11 cellular contexts compared by ENCODE assay signal in genomic region chr3:170867552-170867951, GRCh38. TPM values are rescaled to one million over a fixed set of nuclear protein-coding genes. Genes with fewer than 3 reads are reported as not detected.
DNase-seq lines count a peak whose midpoint lies in the region; FAIRE-seq and TF ChIP-seq lines count a peak whose summit lies in the region.
"Had no signal": no experiment of that assay in that cellular context is flagged by ENCODE, and none has a peak within 500 bp of the region (broad histone marks: within the 10 kb centered on the region; RNA-seq: fewer than 3 reads in every experiment).

No MANE protein-coding gene starts in this region.

- H3K23me2 ChIP-seq in H1 (ENCODE audit: low read depth, low read length), result no peaks in the 10 kb centered on the region

- H2BK15ac ChIP-seq in H1 (ENCODE audit: low read length), result no peak overlapping the region

- H3K36me3 Mint-ChIP-seq in neural progenitor cell, result peaks cover 17% of the 10 kb centered on the region

- H3K56ac ChIP-seq in H1 (replicated peaks; ENCODE audit: insufficient read length, low read depth, low read length), result no peak overlapping the region

- no peak for TF ChIP-seq RAD21 in H1 (IDR thresholded peaks at IDR 0.05 in 1 of 2, conservative IDR thresholded peaks at IDR 0.05 in 1 of 2; ENCODE audit: low read depth in 2 of 2, low read length in 2 of 2)

- H3K4me2 ChIP-seq in H1 (ENCODE audit: insufficient read depth in 1 of 2, low read depth in 2 of 2, low read length in 2 of 2), result peak overlapping the region; percentile 51 to 77
- H3K4me2 ChIP-seq in neural progenitor cell, result peak overlapping the region; percentile 99

- H3K27me3 ChIP-seq in NT2/D1 (ENCODE audit: insufficient read depth, insufficient read length), result no peaks in the 10 kb centered on the region
- H3K27me3 ChIP-seq in H1 (replicated peaks in 1 of 4; ENCODE audit: control insufficient read depth in 3 of 4, extremely low read depth in 1 of 4, insufficient read depth in 3 of 4, low read length in 3 of 4), result no peaks in the 10 kb centered on the region
- H3K27me3 ChIP-seq in neural progenitor cell, result no peaks in the 10 kb centered on the region
- H3K27me3 ChIP-seq: gastrocnemius medialis had no signal

- H2AK5ac ChIP-seq in H1 (ENCODE audit: low read depth, low read length), result no peak overlapping the region

- CTCF ChIA-PET in H1 (lab: Charles Lee; ENCODE audit: partially characterized antibody), result no interaction called here

- no peaks in the 10 kb centered on the region for H3K79me1 ChIP-seq in H1 (ENCODE audit: low read depth, low read length)

- TF ChIP-seq EP300 in H1 (IDR thresholded peaks at IDR 0.05; ENCODE audit: borderline replicate concordance in 1 of 2, low read depth in 2 of 2, low read length in 2 of 2), result no peak

- H3K9me3 ChIP-seq in NT2/D1 (ENCODE audit: insufficient read depth, low read length) (no peaks in the 10 kb centered on the region), H1 (ENCODE audit: insufficient read depth in 2 of 2, low read depth in 1 of 2, low read length in 1 of 2) (no peaks in the 10 kb centered on the region), neural progenitor cell (ENCODE audit: low read depth) (no peaks in the 10 kb centered on the region)
- H3K9me3 ChIP-seq: gastrocnemius medialis had no signal

- peak overlapping the region; percentile 100 for H3K9ac ChIP-seq in NT2/D1 (ENCODE audit: insufficient read length, low read depth)
- H3K9ac ChIP-seq in H1 (replicated peaks in 1 of 4; ENCODE audit: extremely low read depth in 1 of 4, low read depth in 3 of 4, low read length in 3 of 4), result no peak overlapping the region
- H3K9ac ChIP-seq in neural progenitor cell, result no peak overlapping the region

- peaks cover 21% of the 10 kb centered on the region for H3K4me1 Mint-ChIP-seq in neural progenitor cell

- H3K79me2 ChIP-seq in H1 (ENCODE audit: control insufficient read depth in 1 of 2, insufficient read depth in 2 of 2, low read length in 2 of 2), result peaks cover 5 to 25% of the 10 kb centered on the region in 2 experiments; a peak in 3 of 4 replicates
- peaks cover 31% of the 10 kb centered on the region for H3K79me2 ChIP-seq in neural progenitor cell (ENCODE audit: low read depth)

- peaks cover 72% of the 10 kb centered on the region for H3F3A ChIP-seq in neural progenitor cell (ENCODE audit: low read depth)

- POLR2A ChIA-PET in H1 (lab: Charles Lee; ENCODE audit: partially characterized antibody), result interaction anchor here (0.8 to 4.0 kb wide), 7 partner anchors 10 to 507 kb away, joined by 3 to 32 read pairs (median 5); no protein-coding TSS in a partner anchor

- no peak overlapping the region for H2BK120ac ChIP-seq in H1 (replicated peaks; ENCODE audit: low read depth, low read length)

- no peaks in the 10 kb centered on the region for H3K27me3 Mint-ChIP-seq in neural progenitor cell (ENCODE audit: insufficient read depth, low read depth)

- FAIRE-seq in H1 (lab: Jason Lieb, UNC), result no peak

- no peak overlapping the region for H2BK5ac ChIP-seq in H1 (ENCODE audit: low read depth, low read length)

- H3K4me3 ChIP-seq in GM08714 (ENCODE audit: low read length), result peak overlapping the region; percentile 76; the same call in 1 of the 2 replicates
- peak overlapping the region; percentile 99 for H3K4me3 ChIP-seq in NT2/D1 (ENCODE audit: insufficient read length, low read depth)
- peak overlapping the region in 3 of 4 experiments; percentile 3 to 80 (median 13); a peak in 4 of 8 replicates for H3K4me3 ChIP-seq in H1 (ENCODE audit: extremely low read depth in 1 of 4, insufficient read depth in 2 of 4, low read depth in 3 of 4, low read length in 4 of 4)
- peak overlapping the region; percentile 79 for H3K4me3 ChIP-seq in neural progenitor cell
- H3K4me3 ChIP-seq: gastrocnemius medialis had no signal

- DNase-seq in NT2/D1 (ENCODE audit: low read depth, low spot score), result no peak
- DNase-seq in H1 (ENCODE audit: low read depth in 1 of 2, low spot score in 2 of 2), result no peak
- DNase-seq in neural progenitor cell (ENCODE audit: low spot score), result no peak
- no peak for DNase-seq in mesenteric fat pad (ENCODE audit: low spot score)
- DNase-seq in DMS53 treated with DMSO at 0.1 percent for 48 hours (lab: John Stamatoyannopoulos, UW; ENCODE audit: unreplicated experiment), result no peak
- DNase-seq in SKM-1 treated with dmso at 0.1 percent for 144 hours (lab: John Stamatoyannopoulos, UW; ENCODE audit: unreplicated experiment), result no peak
- DNase-seq: gastrocnemius medialis, NCI-H1930, nucleus accumbens, SIG-M5 had no signal

- H3K4me3 Mint-ChIP-seq in neural progenitor cell, result no peak overlapping the region

- H3K23ac ChIP-seq in H1 (ENCODE audit: insufficient read length), result no peak overlapping the region

- H4K91ac ChIP-seq in H1 (replicated peaks; ENCODE audit: insufficient read length, low read length), result no peak overlapping the region

- no peak overlapping the region for H3K4ac ChIP-seq in H1 (replicated peaks; ENCODE audit: insufficient read length, low read depth, low read length)

- no peak overlapping the region for H3K14ac ChIP-seq in H1 (ENCODE audit: insufficient read length)

- H4K20me1 ChIP-seq in H1 (replicated peaks in 1 of 2; ENCODE audit: control insufficient read depth in 1 of 2, insufficient read depth in 2 of 2, low read length in 2 of 2) (peaks cover 2 to 5% of the 10 kb centered on the region in 2 experiments), neural progenitor cell (ENCODE audit: low read depth) (peaks cover 24% of the 10 kb centered on the region)

- H3K4me1 ChIP-seq in NT2/D1 (ENCODE audit: insufficient read depth, insufficient read length) (no peaks in the 10 kb centered on the region), H1 (replicated peaks in 1 of 4; ENCODE audit: control insufficient read depth in 3 of 4, insufficient read depth in 4 of 4, low read length in 3 of 4) (peaks cover 0 to 6% (median 2%) of the 10 kb centered on the region in 4 experiments; a peak in 5 of 7 replicates), neural progenitor cell (peaks cover 25% of the 10 kb centered on the region)

- no peak for TF ChIP-seq POLR2A in H1 (IDR thresholded peaks at IDR 0.05; ENCODE audit: control extremely low read depth in 1 of 2, low read depth in 2 of 2, low read length in 2 of 2)

- H2AFZ ChIP-seq in H1 (ENCODE audit: low read length) (no peak overlapping the region), neural progenitor cell (replicated peaks) (no peak overlapping the region)

- TF ChIP-seq CTCF in H1 (IDR thresholded peaks at IDR 0.05; ENCODE audit: control extremely low read depth in 1 of 3, insufficient read depth in 1 of 3, low read depth in 1 of 3, low read length in 3 of 3) (no peak), neural progenitor cell (IDR thresholded peaks at IDR 0.05) (no peak)

- H3K18ac ChIP-seq in H1 (ENCODE audit: extremely low read depth, low read length), result no peak overlapping the region

- H2BK20ac ChIP-seq in H1 (ENCODE audit: low read length), result no peak overlapping the region

- no peak overlapping the region for H3K27ac Mint-ChIP-seq in neural progenitor cell

- no peaks in the 10 kb centered on the region for H3K9me3 Mint-ChIP-seq in neural progenitor cell

- H3K36me3 ChIP-seq in NT2/D1 (ENCODE audit: insufficient read depth, insufficient read length, low read length), result peaks cover 47% of the 10 kb centered on the region
- H3K36me3 ChIP-seq in H1 (ENCODE audit: control insufficient read depth in 2 of 4, insufficient read depth in 4 of 4, low read length in 3 of 4), result peaks cover 6 to 36% (median 22%) of the 10 kb centered on the region in 4 experiments
- H3K36me3 ChIP-seq in neural progenitor cell, result peaks cover 26% of the 10 kb centered on the region

- H4K5ac ChIP-seq in H1 (ENCODE audit: insufficient read length, low read depth, low read length), result no peak overlapping the region

- H3K27ac ChIP-seq in H1 (ENCODE audit: low read depth, low read length) (no peak overlapping the region), neural progenitor cell (peak overlapping the region; percentile 65)
- H3K27ac ChIP-seq: gastrocnemius medialis had no signal

- no peak overlapping the region for H2BK12ac ChIP-seq in H1 (ENCODE audit: low read depth, low read length)

- no peak overlapping the region for H4K8ac ChIP-seq in H1 (ENCODE audit: extremely low read depth, insufficient read depth, low read length)

TF ChIP-seq in H1, 55 proteins besides CTCF, POLR2A, EP300 and RAD21 (continues in another document):
- no peak for TF ChIP-seq USF2 (IDR thresholded peaks at IDR 0.05; ENCODE audit: low read length)
- TF ChIP-seq GABPA (IDR thresholded peaks at IDR 0.05; ENCODE audit: borderline replicate concordance, insufficient read depth, low read length), result no peak
- TF ChIP-seq SP2 (IDR thresholded peaks at IDR 0.05; ENCODE audit: low read length), result no peak

RNA-seq across cellular contexts. Expression of gene RPL22L1, which starts 2.4 kb away (rescaled TPM):
- total RNA-seq in H1 (2021; fragmentation: NEBNext Ultra II Directional; extraction: Animal tissue kit (Norgen Biotek cat#: 25700)), result 271 and 280 TPM in 2 replicates
- 40.0 and 99.9 TPM in 2 replicates for polyA plus RNA-seq in H1 (2011; rRNA removed)
- polyA plus RNA-seq in H1 (2011; cell fraction: cytosol; rRNA removed), result 158 TPM
- polyA plus RNA-seq in H1 (2011; cell fraction: nucleus; rRNA removed), result 10.1 TPM
- polyA plus RNA-seq in H1 (2012, experiment 1 of 2), result 121 to 356 TPM (median 153 TPM) in 4 replicates
- 1,071 TPM for polyA plus RNA-seq in H1 (2012, experiment 2 of 2)
- polyA plus RNA-seq in H1 (2013, experiment 1 of 2), result 805 TPM
- 862 TPM for polyA plus RNA-seq in H1 (2013, experiment 2 of 2)
- 6.2 and 6.6 TPM in 2 replicates for polyA minus RNA-seq in H1 (2011; rRNA and poly(A)+ RNA removed)
- 13.1 TPM for polyA minus RNA-seq in H1 (2011; cell fraction: cytosol; rRNA and poly(A)+ RNA removed)
- polyA minus RNA-seq in H1 (2011; cell fraction: nucleus; rRNA and poly(A)+ RNA removed), result 28.3 TPM
- 84.3 and 107 TPM in 2 replicates for total RNA-seq in neural progenitor cell (ENCODE audit: low replicate concordance)
- 67.9 TPM for total RNA-seq in mesenteric fat pad

RNA-seq across cellular contexts. Expression of gene EIF5A2, which starts 40.9 kb away (rescaled TPM):
- 13.8 and 15.0 TPM in 2 replicates for total RNA-seq in H1 (2021; fragmentation: NEBNext Ultra II Directional; extraction: Animal tissue kit (Norgen Biotek cat#: 25700))
- polyA plus RNA-seq in H1 (2011; rRNA removed), result 1.5 and 1.6 TPM in 2 replicates
- polyA plus RNA-seq in H1 (2011; cell fraction: cytosol; rRNA removed), result 2.1 TPM
- polyA plus RNA-seq in H1 (2011; cell fraction: nucleus; rRNA removed), result 1.1 TPM
- 5.2 to 10.6 TPM (median 8.2 TPM) in 4 replicates for polyA plus RNA-seq in H1 (2012, experiment 1 of 2)
- 0.50 TPM for polyA plus RNA-seq in H1 (2012, experiment 2 of 2)
- polyA plus RNA-seq in H1 (2013, experiment 1 of 2), result 7.1 TPM
- 6.4 TPM for polyA plus RNA-seq in H1 (2013, experiment 2 of 2)
- polyA minus RNA-seq in H1 (2011; rRNA and poly(A)+ RNA removed), result 7.4 and 10.3 TPM in 2 replicates
- polyA minus RNA-seq in H1 (2011; cell fraction: cytosol; rRNA and poly(A)+ RNA removed), result 1.3 TPM
- 4.3 TPM for polyA minus RNA-seq in H1 (2011; cell fraction: nucleus; rRNA and poly(A)+ RNA removed)
- 6.6 and 8.4 TPM in 2 replicates for total RNA-seq in neural progenitor cell (ENCODE audit: low replicate concordance)
- 13.7 TPM for total RNA-seq in mesenteric fat pad

Comparison
In these comparisons a context has a peak if more than half of its experiments do, and no peak if none do; other contexts are left out.
1. H3K4me3 ChIP-seq: peak in every context shown above with its lines; median percentile 99 in NT2/D1; 79 in neural progenitor cell; 76 in GM08714; 13 in H1.